In the genomic region with DNA sequence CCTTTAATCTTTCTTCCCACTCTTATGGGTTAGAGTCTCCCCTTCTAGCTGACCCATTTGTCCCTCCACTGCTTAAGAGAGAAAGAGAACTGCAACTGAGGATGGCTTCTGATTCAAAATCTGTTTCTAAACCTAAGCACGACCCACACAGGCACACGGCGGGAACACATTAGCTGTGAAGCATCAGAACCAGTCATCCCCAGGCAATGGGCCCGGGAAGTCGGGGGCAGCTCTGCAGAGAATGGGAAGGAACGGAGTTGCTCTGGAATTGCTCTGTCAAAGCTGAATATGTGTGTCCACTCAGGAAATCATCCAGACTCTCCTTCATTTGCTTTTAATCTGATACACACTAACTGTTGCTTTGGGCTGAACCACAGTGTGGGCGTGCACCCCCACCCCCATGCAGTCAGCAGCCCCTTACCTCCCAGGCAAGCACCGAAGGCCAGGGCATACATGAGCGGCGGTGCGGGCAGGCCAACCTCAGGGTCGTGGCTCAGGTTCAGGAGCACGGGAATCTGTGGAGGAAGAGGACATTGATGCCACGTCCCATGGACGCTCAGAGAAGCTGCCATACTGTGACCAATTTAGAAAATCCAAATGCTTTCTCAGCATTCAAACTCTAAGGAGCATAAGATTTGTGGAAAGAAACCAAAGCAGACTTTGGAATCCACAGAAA, we compare ENCODE assay signal across 18 cellular contexts.
A peak's percentile ranks its signal among the peaks of the same experiment; 100 is the strongest.
DNase-seq lines count a peak whose midpoint lies in the region; ATAC-seq and TF ChIP-seq lines count a peak whose summit lies in the region.
"Had no signal": no experiment of that assay in that cellular context is flagged by ENCODE, and none has a peak within 500 bp of the region (broad histone marks: within the 10 kb centered on the region; RNA-seq: fewer than 3 reads in every experiment).

No MANE protein-coding gene starts in this region.

- no peak overlapping the region for H2AFZ ChIP-seq in neuronal stem cell (ENCODE audit: low read length)

- H3K4me2 ChIP-seq in neuronal stem cell (ENCODE audit: insufficient read depth, low read length, poor library complexity, severe bottlenecking): no peak overlapping the region
- H3K4me2 ChIP-seq: BLaER1 had no signal

- H3K27me3 ChIP-seq in esophagus muscularis mucosa (no peaks in the 10 kb centered on the region), neuronal stem cell (ENCODE audit: control insufficient read depth in 3 of 3, insufficient read depth in 3 of 3, low read depth in 1 of 3, low read length in 3 of 3) (no peaks in the 10 kb centered on the region), vagina (no peaks in the 10 kb centered on the region)
- H3K27me3 ChIP-seq: BLaER1 had no signal

- TF ChIP-seq POLR2A in esophagus muscularis mucosa (IDR thresholded peaks at IDR 0.05; ENCODE audit: low read depth) (no peak), vagina (IDR thresholded peaks at IDR 0.05) (no peak), erythroblast (IDR thresholded peaks at IDR 0.05; ENCODE audit: low read length) (no peak)

- WGBS in esophagus muscularis mucosa: 83% methylated on average over 15 of the region's 15 CpGs
- WGBS in neuronal stem cell (ENCODE audit: extremely low coverage in 2 of 2, insufficient read length in 2 of 2, insufficient replicate concordance in 1 of 2), 2 donors: no CpG with 5 or more reads among the region's 15 CpGs

- peaks cover 1% of the 10 kb centered on the region for H3K79me1 ChIP-seq in neuronal stem cell (ENCODE audit: low read depth, low read length)

- TF ChIP-seq CTCF in esophagus muscularis mucosa (IDR thresholded peaks at IDR 0.05) (no peak), vagina (IDR thresholded peaks at IDR 0.05) (no peak)

- peaks cover 0 to 3% (median 0%) of the 10 kb centered on the region in 4 donors for H3K9me3 ChIP-seq in esophagus muscularis mucosa
- H3K9me3 ChIP-seq in neuronal stem cell (replicated peaks in 1 of 2; ENCODE audit: control insufficient read depth in 2 of 2, insufficient read depth in 1 of 2, low read depth in 1 of 2, low read length in 2 of 2): peaks cover 0 to 12% of the 10 kb centered on the region in 2 donors
- H3K9me3 ChIP-seq in vagina: no peaks in the 10 kb centered on the region
- H3K9me3 ChIP-seq: Caco-2 had no signal

- H3K14ac ChIP-seq in neuronal stem cell (ENCODE audit: low read length): no peak overlapping the region

- peak overlapping the region; percentile 30 for H3K9ac ChIP-seq in neuronal stem cell (ENCODE audit: low read depth, low read length, poor library complexity)
- H3K9ac ChIP-seq: BLaER1 had no signal

- intact Hi-C loops in esophagus muscularis mucosa (cut with DNase I) (no loop called here), vagina (cut with DNase I) (no loop called here)

- no peak overlapping the region for H2BK15ac ChIP-seq in neuronal stem cell (ENCODE audit: low read length)

- peak overlapping the region; percentile 46 for H2AK5ac ChIP-seq in neuronal stem cell (ENCODE audit: low read depth, low read length)

- no peak overlapping the region for H4K8ac ChIP-seq in neuronal stem cell (ENCODE audit: low read depth, low read length)

- H3K18ac ChIP-seq in neuronal stem cell (ENCODE audit: low read length): no peak overlapping the region

- H4K91ac ChIP-seq in neuronal stem cell (ENCODE audit: low read depth, low read length, poor library complexity): no peak overlapping the region

- H3K27ac ChIP-seq in esophagus muscularis mucosa (replicated peaks in 1 of 4): no peak overlapping the region
- no peak overlapping the region for H3K27ac ChIP-seq in neuronal stem cell (replicated peaks; ENCODE audit: low read length)
- no peak overlapping the region for H3K27ac ChIP-seq in vagina
- H3K27ac ChIP-seq: 22Rv1, BLaER1, HL-60 had no signal

- no peaks in the 10 kb centered on the region for H3K4me1 ChIP-seq in esophagus muscularis mucosa
- H3K4me1 ChIP-seq in neuronal stem cell (ENCODE audit: control insufficient read depth in 2 of 2, insufficient read depth in 1 of 2, low read depth in 1 of 2, low read length in 2 of 2): peaks cover 0 to 6% of the 10 kb centered on the region in 2 donors
- H3K4me1 ChIP-seq in vagina: no peaks in the 10 kb centered on the region
- H3K4me1 ChIP-seq: Caco-2 had no signal

- H3K36me3 ChIP-seq in esophagus muscularis mucosa: no peaks in the 10 kb centered on the region
- no peaks in the 10 kb centered on the region for H3K36me3 ChIP-seq in neuronal stem cell (replicated peaks in 1 of 2; ENCODE audit: control insufficient read depth in 2 of 2, insufficient read depth in 2 of 2, low read length in 2 of 2)
- no peaks in the 10 kb centered on the region for H3K36me3 ChIP-seq in vagina
- H3K36me3 ChIP-seq: BLaER1 had no signal

- no peak overlapping the region for H3K23ac ChIP-seq in neuronal stem cell (ENCODE audit: low read depth, low read length, poor library complexity)

- H2BK5ac ChIP-seq in neuronal stem cell (ENCODE audit: low read length): no peak overlapping the region

- no peak for TF ChIP-seq EP300 in esophagus muscularis mucosa (IDR thresholded peaks at IDR 0.05)

- H3K4me3 ChIP-seq in esophagus muscularis mucosa: no peak overlapping the region
- H3K4me3 ChIP-seq in neuronal stem cell (ENCODE audit: low read length in 2 of 2): no peak overlapping the region
- H3K4me3 ChIP-seq in vagina: no peak overlapping the region
- H3K4me3 ChIP-seq: BLaER1, GM12878 had no signal

- no peak overlapping the region for H3K4ac ChIP-seq in neuronal stem cell (ENCODE audit: low read length)

- no peak overlapping the region for H2BK120ac ChIP-seq in neuronal stem cell (ENCODE audit: low read depth, low read length)

- no peak overlapping the region for H2BK12ac ChIP-seq in neuronal stem cell (ENCODE audit: low read length)

- ATAC-seq in HG02610 (IDR thresholded peaks at IDR 0.05; ENCODE audit: unreplicated experiment): no peak
- ATAC-seq: GM12878 had no signal

- peak; percentile 43 for DNase-seq in activated effector memory CD4-positive, alpha-beta T cell treated with anti-CD3 and anti-CD28 coated beads, Interleukin-2, amount 50 U/mL, for 16 hours
- no peak for DNase-seq in activated effector memory CD4-positive, alpha-beta T cell treated with Interleukin-2 at 50 U/mL for 16 hours
- DNase-seq in esophagus muscularis mucosa (ENCODE audit: extremely low spot score) (peak; percentile 86), neuronal stem cell (ENCODE audit: low spot score) (no peak), vagina (ENCODE audit: extremely low spot score in 2 of 2) (peak; percentile 76 to 79), erythroblast (lab: John Stamatoyannopoulos, UW) (no peak), activated gamma-delta T cell (lab: John Stamatoyannopoulos, UW) (no peak)
- DNase-seq: Caco-2; CD8-positive, alpha-beta memory T cell; DMS 273 treated with DMSO at 0.1 percent for 48 hours; DMS79; HCEC 1CT; HFFc6 had no signal

Comparison
In these comparisons a context has a peak if more than half of its experiments do, and no peak if none do; other contexts are left out.
1. DNase-seq: peak in activated effector memory CD4-positive, alpha-beta T cell treated with anti-CD3 and anti-CD28 coated beads, Interleukin-2, amount 50 U/mL, for 16 hours (single experiment), esophagus muscularis mucosa (single experiment) and vagina (2 of 2); none in activated effector memory CD4-positive, alpha-beta T cell treated with Interleukin-2 at 50 U/mL for 16 hours (single experiment), neuronal stem cell (single experiment), erythroblast (0 of 2) and activated gamma-delta T cell (single experiment).